ENCODE assay signal across 19 cellular contexts in the genomic region with DNA sequence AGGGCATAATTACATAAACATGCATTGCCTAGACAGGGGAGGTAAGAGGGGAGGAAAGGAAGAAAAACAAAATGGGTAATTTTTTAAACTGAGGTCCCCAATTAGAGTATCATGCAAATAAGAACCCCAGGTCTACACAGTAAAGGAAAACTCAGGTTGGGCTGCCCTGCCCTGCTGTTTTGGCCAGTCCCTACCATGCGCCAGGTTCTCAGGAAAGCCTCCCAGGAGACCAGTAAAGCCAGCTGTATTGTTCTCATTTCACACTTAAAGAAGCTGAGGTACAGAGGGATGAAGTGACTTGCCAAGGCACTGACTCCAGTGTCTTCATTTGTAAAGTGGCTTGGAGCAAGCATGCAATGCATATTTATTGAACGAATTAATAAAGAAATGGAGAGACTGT. TPM values are rescaled to one million over a fixed set of nuclear protein-coding genes. Genes with fewer than 3 reads are reported as not detected.
DNase-seq lines count a peak whose midpoint lies in the region; ATAC-seq and TF ChIP-seq lines count a peak whose summit lies in the region.
"Had no signal": no experiment of that assay in that cellular context is flagged by ENCODE, and none has a peak within 500 bp of the region (broad histone marks: within the 10 kb centered on the region; RNA-seq: fewer than 3 reads in every experiment).

No MANE protein-coding gene starts in this region.

- no peaks in the 10 kb centered on the region for H3K79me1 ChIP-seq in H9 (ENCODE audit: insufficient read depth, low read depth, low read length, poor library complexity, severe bottlenecking)

- H3K36me3 Mint-ChIP-seq in H9 (ENCODE audit: insufficient read depth in 1 of 3, low read depth in 3 of 3) (peaks cover 18 to 27% (median 19%) of the 10 kb centered on the region in 3 experiments), WTC11 (peaks cover 25% of the 10 kb centered on the region)
- H3K36me3 Mint-ChIP-seq: CD4-positive, CD25-positive, alpha-beta regulatory T cell; CD8-positive, alpha-beta T cell had no signal

- POLR2A ChIA-PET in WTC11 (lab: Charles Lee) = interaction anchor here (0.5 kb wide), 1 partner anchor 108 kb away, joined by 3 read pairs; no protein-coding TSS in a partner anchor

- peaks cover 39 to 42% of the 10 kb centered on the region in 2 experiments for H3K4me1 Mint-ChIP-seq in H9
- peaks cover 42% of the 10 kb centered on the region for H3K4me1 Mint-ChIP-seq in WTC11
- H3K4me1 Mint-ChIP-seq: B cell had no signal

- no peak overlapping the region for H3K4ac ChIP-seq in H9 (ENCODE audit: low read depth, low read length)

- no peaks in the 10 kb centered on the region for H3K23me2 ChIP-seq in H9 (ENCODE audit: insufficient read length, low read depth, low read length, poor library complexity, severe bottlenecking)

- H2BK20ac ChIP-seq in H9 (ENCODE audit: low read depth, low read length, poor library complexity, severe bottlenecking) = no peak overlapping the region

- no peaks in the 10 kb centered on the region for H3K27me3 ChIP-seq in H9 (ENCODE audit: insufficient read depth, low read length)
- H3K27me3 ChIP-seq: BLaER1 had no signal

- no peak overlapping the region for H2BK15ac ChIP-seq in H9 (ENCODE audit: low read depth, low read length)

- peaks cover 6% of the 10 kb centered on the region; the same call in 1 of the 2 replicates for H3K4me1 ChIP-seq in H9 (ENCODE audit: insufficient read depth, low read length)
- H3K4me1 ChIP-seq: BLaER1, Caco-2 had no signal

- H4K5ac ChIP-seq in H9 (ENCODE audit: insufficient read length, low read depth, low read length) = no peak overlapping the region

- no peak overlapping the region for H2BK120ac ChIP-seq in H9 (ENCODE audit: low read depth, low read length, poor library complexity, severe bottlenecking)

- no peak overlapping the region for H3K4me3 ChIP-seq in NB4 (ENCODE audit: low read depth, low read length)
- H3K4me3 ChIP-seq: BLaER1 had no signal

- no peak overlapping the region for H2BK12ac ChIP-seq in H9 (ENCODE audit: insufficient read length, low read depth, low read length)

- no peak overlapping the region for H3K23ac ChIP-seq in H9 (ENCODE audit: insufficient read length, low read depth, low read length)

- no peak overlapping the region for H3K18ac ChIP-seq in H9 (ENCODE audit: insufficient read length, low read depth, low read length)

- ATAC-seq in WTC11 (no peak), HG02642 (IDR thresholded peaks at IDR 0.05; ENCODE audit: poor library complexity, unreplicated experiment) (no peak)
- ATAC-seq: CD8-positive, alpha-beta T cell had no signal

- H3K9ac ChIP-seq in H9 (ENCODE audit: extremely low read depth, insufficient read length, low read length) = no peak overlapping the region
- H3K9ac ChIP-seq: BLaER1 had no signal

- no peak for TF ChIP-seq POLR2A in NB4 (IDR thresholded peaks at IDR 0.05; ENCODE audit: extremely low read depth, insufficient read length)

- H3T11ph ChIP-seq in H9 (ENCODE audit: low read length) = no peak overlapping the region

- peak overlapping the region in 2 of 3 experiments; percentile 42 to 85; a peak in 3 of 7 replicates for H3K27ac Mint-ChIP-seq in H9
- H3K27ac Mint-ChIP-seq in WTC11 = peak overlapping the region; percentile 80
- H3K27ac Mint-ChIP-seq: B cell; CD4-positive, CD25-positive, alpha-beta regulatory T cell; CD8-positive, alpha-beta T cell had no signal

- no peak overlapping the region for H3K27ac ChIP-seq in H9 (ENCODE audit: insufficient read length, low read depth, low read length)
- H3K27ac ChIP-seq: 22Rv1, BLaER1, C4-2B had no signal

- peaks cover 17% of the 10 kb centered on the region for H3K9me3 ChIP-seq in H9 (ENCODE audit: control insufficient read depth, low read depth, low read length)
- H3K9me3 ChIP-seq: Caco-2 had no signal

- H3K14ac ChIP-seq in H9 (ENCODE audit: insufficient read depth, low read length) = no peak overlapping the region

- TF ChIP-seq CTCF in H9 (conservative IDR thresholded peaks at IDR 0.05) = no peak
- no peak for TF ChIP-seq CTCF in NB4 (IDR thresholded peaks at IDR 0.05; ENCODE audit: low read depth, low read length)
- TF ChIP-seq CTCF in WTC11 (IDR thresholded peaks at IDR 0.05) = no peak

- no peak overlapping the region for H2AFZ ChIP-seq in H9 (ENCODE audit: low read length)

- no peak overlapping the region for H2BK5ac ChIP-seq in H9 (ENCODE audit: insufficient read length, low read length)

- DNase-seq in DMS79 treated with DMSO at 0.1 percent for 48 hours (lab: John Stamatoyannopoulos, UW) (peak; percentile 17), DMS79 (lab: John Stamatoyannopoulos, UW) (no peak), H9 (no peak), NB4 (ENCODE audit: low read depth) (peak; percentile 22), WTC11 (ENCODE audit: low spot score) (no peak), GF-D8 (lab: John Stamatoyannopoulos, UW) (no peak), ureter (ENCODE audit: low spot score) (no peak)
- DNase-seq: Caco-2; CD4-positive, CD25-positive, alpha-beta regulatory T cell; CD8-positive, alpha-beta T cell; DMS153; GOT3; HCEC 1CT had no signal

- CTCF ChIA-PET in WTC11 (lab: Charles Lee) = no interaction called here

- H4K91ac ChIP-seq in H9 (ENCODE audit: insufficient read length, low read depth, low read length) = no peak overlapping the region

- H3K4me3 Mint-ChIP-seq in H9 = no peak overlapping the region
- no peak overlapping the region for H3K4me3 Mint-ChIP-seq in WTC11
- H3K4me3 Mint-ChIP-seq: B cell; CD4-positive, CD25-positive, alpha-beta regulatory T cell; CD8-positive, alpha-beta T cell had no signal

- H3K9me3 Mint-ChIP-seq in H9 (peaks cover 22 to 24% of the 10 kb centered on the region in 2 experiments), WTC11 (peaks cover 22% of the 10 kb centered on the region)
- H3K9me3 Mint-ChIP-seq: CD8-positive, alpha-beta T cell had no signal

- H3K27me3 Mint-ChIP-seq in H9 (ENCODE audit: low read depth) (no peaks in the 10 kb centered on the region), WTC11 (ENCODE audit: low read depth) (peaks cover 3% of the 10 kb centered on the region; the same call in 1 of the 2 replicates)
- H3K27me3 Mint-ChIP-seq: CD4-positive, CD25-positive, alpha-beta regulatory T cell had no signal

- no peak overlapping the region for H3K56ac ChIP-seq in H9 (ENCODE audit: insufficient read length, low read depth, low read length)

- no peaks in the 10 kb centered on the region for H4K20me1 ChIP-seq in H9 (ENCODE audit: control insufficient read depth, insufficient read depth, insufficient read length)
- H4K20me1 ChIP-seq: BLaER1 had no signal

- no peak overlapping the region for H4K8ac ChIP-seq in H9 (replicated peaks; ENCODE audit: insufficient read length, low read depth, low read length)

- H2AK5ac ChIP-seq in H9 (ENCODE audit: insufficient read length, low read length) = no peak overlapping the region

- WGBS in H9 (ENCODE audit: extremely low coverage, insufficient read length, low lambda C conversion rate) = no CpG with 5 or more reads among the region's 2 CpGs

- H3K79me2 ChIP-seq in H9 (ENCODE audit: insufficient read depth, low read length) = no peaks in the 10 kb centered on the region

- H3K4me2 ChIP-seq in H9 (ENCODE audit: insufficient read depth, insufficient read length, low read length) = no peak overlapping the region
- H3K4me2 ChIP-seq: BLaER1 had no signal

TF ChIP-seq in WTC11, 78 proteins besides CTCF, POLR2A, EP300 and RAD21 (continues in another document):
- TF ChIP-seq ZNF281 (CRISPR knock-in tag; IDR thresholded peaks at IDR 0.05) (no peak), ZNF138 (CRISPR knock-in tag; conservative IDR thresholded peaks at IDR 0.05) (no peak)
- TF ChIP-seq, protein P1, sequence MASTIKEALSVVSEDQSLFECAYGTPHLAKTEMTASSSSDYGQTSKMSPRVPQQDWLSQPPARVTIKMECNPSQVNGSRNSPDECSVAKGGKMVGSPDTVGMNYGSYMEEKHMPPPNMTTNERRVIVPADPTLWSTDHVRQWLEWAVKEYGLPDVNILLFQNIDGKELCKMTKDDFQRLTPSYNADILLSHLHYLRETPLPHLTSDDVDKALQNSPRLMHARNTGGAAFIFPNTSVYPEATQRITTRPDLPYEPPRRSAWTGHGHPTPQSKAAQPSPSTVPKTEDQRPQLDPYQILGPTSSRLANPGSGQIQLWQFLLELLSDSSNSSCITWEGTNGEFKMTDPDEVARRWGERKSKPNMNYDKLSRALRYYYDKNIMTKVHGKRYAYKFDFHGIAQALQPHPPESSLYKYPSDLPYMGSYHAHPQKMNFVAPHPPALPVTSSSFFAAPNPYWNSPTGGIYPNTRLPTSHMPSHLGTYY (CRISPR knock-in tag; IDR thresholded peaks at IDR 0.05) = no peak
- TF ChIP-seq, protein P2, sequence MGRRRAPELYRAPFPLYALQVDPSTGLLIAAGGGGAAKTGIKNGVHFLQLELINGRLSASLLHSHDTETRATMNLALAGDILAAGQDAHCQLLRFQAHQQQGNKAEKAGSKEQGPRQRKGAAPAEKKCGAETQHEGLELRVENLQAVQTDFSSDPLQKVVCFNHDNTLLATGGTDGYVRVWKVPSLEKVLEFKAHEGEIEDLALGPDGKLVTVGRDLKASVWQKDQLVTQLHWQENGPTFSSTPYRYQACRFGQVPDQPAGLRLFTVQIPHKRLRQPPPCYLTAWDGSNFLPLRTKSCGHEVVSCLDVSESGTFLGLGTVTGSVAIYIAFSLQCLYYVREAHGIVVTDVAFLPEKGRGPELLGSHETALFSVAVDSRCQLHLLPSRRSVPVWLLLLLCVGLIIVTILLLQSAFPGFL (CRISPR knock-in tag; IDR thresholded peaks at IDR 0.05; ENCODE audit: borderline replicate concordance) = no peak

RNA-seq across cellular contexts. Expression of gene HRH2, which starts 55.7 kb away (rescaled TPM):
- total RNA-seq in H9 (2021) (3.3 and 3.6 TPM in 2 replicates), WTC11 (2021) (9.3 to 12.7 TPM (median 12.2 TPM) in 3 replicates), ureter (5.7 TPM)
- total RNA-seq: B cell, Caco-2, G401 had no signal

Comparison
In these comparisons a context has a peak if more than half of its experiments do, and no peak if none do; other contexts are left out.
1. DNase-seq: peak in DMS79 treated with DMSO at 0.1 percent for 48 hours (single experiment) and NB4 (single experiment); none in DMS79 (single experiment), H9 (single experiment), WTC11 (single experiment), GF-D8 (single experiment) and ureter (single experiment).